26 cellular contexts compared by ENCODE assay signal in genomic region chr5:18334949-18335348, GRCh38.
"Had no signal": no experiment of that assay in that cellular context is flagged by ENCODE, and none has a peak within 500 bp of the region (broad histone marks: within the 10 kb centered on the region; RNA-seq: fewer than 3 reads in every experiment).

No MANE protein-coding gene starts in this region.

- DNase-seq: colonic mucosa; effector CD8-positive, alpha-beta T cell; endodermal cell; foreskin keratinocyte; glutamatergic neuron; heart right ventricle; hippocampal formation; kidney glomerular epithelial cell; left colon; left ventricle myocardium superior; lower lobe of right lung; naive thymus-derived CD8-positive, alpha-beta T cell; nephron progenitor cell; nucleus accumbens; posterior cingulate gyrus; psoas muscle; right cardiac atrium; sigmoid colon; spleen; stimulated activated naive B cell treated with anti-CD40 and anti-IgM and Interleukin-4, amounts not matched to agents 10 μg/mL and 1 μg/mL and 100 μg/mL, for 72 hours; upper lobe of left lung had no signal

- H3K4me1 ChIP-seq: colonic mucosa, esophagus muscularis mucosa, foreskin keratinocyte, heart right ventricle, lower lobe of right lung, psoas muscle, sigmoid colon, spleen, tibial nerve, upper lobe of left lung had no signal

- H3K27ac ChIP-seq: colonic mucosa, esophagus muscularis mucosa, foreskin keratinocyte, heart right ventricle, lower lobe of right lung, psoas muscle, sigmoid colon, spleen, thoracic aorta, tibial nerve, upper lobe of left lung had no signal

- ATAC-seq: foreskin keratinocyte; heart right ventricle; left colon; left ventricle myocardium superior; lower lobe of right lung; naive thymus-derived CD8-positive, alpha-beta T cell; psoas muscle; right cardiac atrium; stimulated activated naive B cell treated with anti-CD40 and anti-IgM and Interleukin-4, amounts not matched to agents 10 μg/mL and 1 μg/mL and 100 μg/mL, for 72 hours had no signal

- H3K27me3 ChIP-seq: colonic mucosa, foreskin keratinocyte, sigmoid colon, spleen, tibial nerve, upper lobe of left lung had no signal

- FAIRE-seq: endothelial cell of umbilical vein, urothelium cell line had no signal

- H3K36me3 ChIP-seq: colonic mucosa, esophagus muscularis mucosa, heart right ventricle, lower lobe of right lung, sigmoid colon, spleen, thoracic aorta, tibial nerve, upper lobe of left lung had no signal

- H3K9me3 ChIP-seq: colonic mucosa, lower lobe of right lung, psoas muscle, thoracic aorta, upper lobe of left lung had no signal

- H3K4me3 ChIP-seq: colonic mucosa, esophagus muscularis mucosa, heart right ventricle, lower lobe of right lung, psoas muscle, sigmoid colon, spleen, thoracic aorta, tibial nerve, upper lobe of left lung had no signal
